16 cellular contexts compared by ENCODE assay signal in the genomic region with DNA sequence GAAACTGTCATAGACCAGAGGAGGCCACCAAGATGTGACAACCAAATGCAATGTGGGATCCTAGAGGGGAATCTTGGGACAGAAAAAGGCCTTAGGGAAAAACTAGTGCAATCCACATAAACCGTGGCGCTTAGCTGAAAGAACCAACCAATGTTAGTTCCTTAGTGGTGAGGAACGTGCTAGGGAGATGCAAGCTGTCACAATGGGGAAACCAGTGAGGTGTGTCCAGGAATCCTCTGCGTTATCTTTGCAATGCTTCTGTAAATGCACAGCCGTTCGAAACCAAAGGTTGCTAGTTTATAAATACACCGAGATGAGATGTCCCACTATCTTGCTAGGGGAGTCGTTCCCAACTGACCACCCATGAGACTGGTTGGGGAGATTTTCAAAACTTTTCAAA.
A peak's percentile ranks its signal among the peaks of the same experiment; 100 is the strongest.
DNase-seq lines count a peak whose midpoint lies in the region; ATAC-seq and TF ChIP-seq lines count a peak whose summit lies in the region.
"Had no signal": no experiment of that assay in that cellular context is flagged by ENCODE, and none has a peak within 500 bp of the region (broad histone marks: within the 10 kb centered on the region; RNA-seq: fewer than 3 reads in every experiment).

No MANE protein-coding gene starts in this region.

- H3K4me2 ChIP-seq in BLaER1 (peak overlapping the region; percentile 71), DND-41 (ENCODE audit: insufficient read depth, low read length) (no peak overlapping the region), OCI-LY7 (ENCODE audit: low read length) (peak overlapping the region; percentile 78)
- H3K4me2 ChIP-seq: A549 had no signal

- H3K79me2 ChIP-seq in DND-41 (ENCODE audit: insufficient read depth, low read length) (no peaks in the 10 kb centered on the region), OCI-LY7 (ENCODE audit: insufficient read depth, low read depth, low read length) (peaks cover 15% of the 10 kb centered on the region; the same call in 1 of the 2 replicates)

- H3K9me3 Mint-ChIP-seq in endothelial cell (ENCODE audit: unreplicated experiment), result no peaks in the 10 kb centered on the region
- H3K9me3 Mint-ChIP-seq: CD8-positive, alpha-beta T cell had no signal

- no peak overlapping the region for H3K4me3 Mint-ChIP-seq in endothelial cell (ENCODE audit: unreplicated experiment)
- H3K4me3 Mint-ChIP-seq: CD8-positive, alpha-beta T cell had no signal

- H3K9me2 ChIP-seq in OCI-LY7 (ENCODE audit: insufficient read depth, low read length), result no peaks in the 10 kb centered on the region

- TF ChIP-seq CTCF in DND-41 (IDR thresholded peaks at IDR 0.05; ENCODE audit: borderline replicate concordance, extremely low read depth, low read length, poor library complexity, severe bottlenecking) (no peak), OCI-LY7 (conservative IDR thresholded peaks at IDR 0.05; ENCODE audit: low read length) (no peak), endothelial cell (IDR thresholded peaks at IDR 0.05; ENCODE audit: unreplicated experiment) (no peak)

- no peaks in the 10 kb centered on the region for H3K36me3 Mint-ChIP-seq in endothelial cell (ENCODE audit: low read depth, unreplicated experiment)
- H3K36me3 Mint-ChIP-seq: CD8-positive, alpha-beta T cell had no signal

- H4K20me1 ChIP-seq in BLaER1, result no peaks in the 10 kb centered on the region
- no peaks in the 10 kb centered on the region for H4K20me1 ChIP-seq in DND-41 (ENCODE audit: insufficient read depth, low read length)
- H4K20me1 ChIP-seq in OCI-LY7 (ENCODE audit: insufficient read depth, low read length), result no peaks in the 10 kb centered on the region

- H3K4me1 Mint-ChIP-seq in endothelial cell (ENCODE audit: unreplicated experiment), result peaks cover 14% of the 10 kb centered on the region

- no peak overlapping the region for H2AFZ ChIP-seq in DND-41 (ENCODE audit: low read depth, low read length)
- H2AFZ ChIP-seq in OCI-LY7 (ENCODE audit: low read length), result no peak overlapping the region; the same call in 1 of the 2 replicates
- H2AFZ ChIP-seq: GM23248 had no signal

- H3K36me3 ChIP-seq in BLaER1 (no peaks in the 10 kb centered on the region), DND-41 (ENCODE audit: insufficient read depth, low read length) (no peaks in the 10 kb centered on the region), OCI-LY7 (ENCODE audit: insufficient read depth, low read length) (peaks cover 10% of the 10 kb centered on the region)
- H3K36me3 ChIP-seq: BE2C, HAP-1, Peyer's patch had no signal

- peaks cover 10% of the 10 kb centered on the region for H3K27me3 Mint-ChIP-seq in endothelial cell (ENCODE audit: unreplicated experiment)

- peak overlapping the region; percentile 9 for H3K27ac Mint-ChIP-seq in endothelial cell (ENCODE audit: unreplicated experiment)
- H3K27ac Mint-ChIP-seq: CD8-positive, alpha-beta T cell had no signal

- ATAC-seq in DND-41 (ENCODE audit: insufficient read depth, low read depth) (no peak), GM21619 (IDR thresholded peaks at IDR 0.05; ENCODE audit: unreplicated experiment) (no peak)
- no peak for ATAC-seq in activated CD4-positive, CD25-positive, alpha-beta regulatory T cell treated with anti-CD3 and anti-CD28 coated beads, Interleukin-2, amount 50 U/mL, for 24 hours
- ATAC-seq: CD8-positive, alpha-beta T cell had no signal

- CTCF ChIA-PET in OCI-LY7 (lab: Charles Lee; ENCODE audit: unreplicated experiment), result interaction anchor here (0.7 to 1.3 kb wide), 2 partner anchors 11 to 24 kb away, joined by 3 read pairs; no protein-coding TSS in a partner anchor

- BruUV-seq in OCI-LY7 (replicated peaks; lab: Mats Ljungman, UMichigan), result no TSS peak

- H3K9me3 ChIP-seq in BLaER1, result no peaks in the 10 kb centered on the region
- no peaks in the 10 kb centered on the region for H3K9me3 ChIP-seq in DND-41 (ENCODE audit: insufficient read depth, low read length, severe bottlenecking)
- no peaks in the 10 kb centered on the region for H3K9me3 ChIP-seq in OCI-LY7 (ENCODE audit: low read length)
- H3K9me3 ChIP-seq: A549, BE2C, HAP-1, Peyer's patch had no signal

- intact Hi-C loops in OCI-LY7 (cut with micrococcal nuclease; ENCODE audit: unreplicated experiment), result loop anchor here (1.0 to 10.0 kb wide), 9 partner anchors 20 to 890 kb away; no protein-coding TSS in a partner anchor

- DNase-seq in DND-41 (no peak), OCI-LY7 (ENCODE audit: low spot score) (peak; percentile 81), endothelial cell (ENCODE audit: low spot score) (no peak), occipital lobe (lab: John Stamatoyannopoulos, UW) (no peak), T-helper 9 cell (no peak)
- DNase-seq: CD8-positive, alpha-beta T cell; GM23248; NCI-H1436 treated with DMSO at 0.1 percent for 48 hours; NCI-H748 treated with DMSO at 0.1 percent for 48 hours had no signal

- H3K27me3 ChIP-seq in BLaER1, result no peaks in the 10 kb centered on the region
- H3K27me3 ChIP-seq in DND-41 (ENCODE audit: insufficient read depth, low read length, poor library complexity), result no peaks in the 10 kb centered on the region
- H3K27me3 ChIP-seq: BE2C, Peyer's patch had no signal

- H3K4me1 ChIP-seq in BLaER1, result peaks cover 95% of the 10 kb centered on the region
- peaks cover 70% of the 10 kb centered on the region for H3K4me1 ChIP-seq in DND-41 (ENCODE audit: insufficient read depth, low read length)
- H3K4me1 ChIP-seq in OCI-LY7 (ENCODE audit: insufficient read depth, low read length, poor library complexity, severe bottlenecking), result peaks cover 100% of the 10 kb centered on the region
- H3K4me1 ChIP-seq: A549, HAP-1 had no signal

- POLR2A ChIA-PET in OCI-LY7 (lab: Charles Lee), result interaction anchor here (0.8 to 12.8 kb wide), 14 partner anchors 9 to 291 kb away, joined by 3 to 107 read pairs (median 20); partner anchors contain the start of gene ID2

- H3K27ac ChIP-seq in BLaER1, result no peak overlapping the region
- H3K27ac ChIP-seq in DND-41 (ENCODE audit: low read length), result 0 out of 2 replicates have a peak overlapping the region, but pooled peaks have one; percentile 49
- H3K27ac ChIP-seq in OCI-LY7 (ENCODE audit: low read depth, low read length, poor library complexity, severe bottlenecking), result peak overlapping the region; percentile 95
- H3K27ac ChIP-seq: A549, GM23248 had no signal

- H3K9ac ChIP-seq in BLaER1, result no peak overlapping the region
- no peak overlapping the region for H3K9ac ChIP-seq in DND-41 (ENCODE audit: low read depth, low read length)
- H3K9ac ChIP-seq: GM23248 had no signal

- H3K4me3 ChIP-seq in BLaER1, result no peak overlapping the region
- no peak overlapping the region for H3K4me3 ChIP-seq in DND-41 (ENCODE audit: low read depth in 1 of 2, low read length in 2 of 2)
- peak overlapping the region; percentile 37 for H3K4me3 ChIP-seq in OCI-LY7 (ENCODE audit: low read depth, low read length, poor library complexity, severe bottlenecking)
- H3K4me3 ChIP-seq: A549, GM23248, HAP-1, Peyer's patch had no signal
